1 cellular context compared by ENCODE assay signal in genomic region chr17:28733346-28733745, GRCh38.
TF ChIP-seq lines count a peak whose summit lies in the region.

No MANE protein-coding gene starts in this region.

TF ChIP-seq in K562, 482 proteins besides CTCF, POLR2A, EP300 and RAD21:
- TF ChIP-seq, protein P1, sequence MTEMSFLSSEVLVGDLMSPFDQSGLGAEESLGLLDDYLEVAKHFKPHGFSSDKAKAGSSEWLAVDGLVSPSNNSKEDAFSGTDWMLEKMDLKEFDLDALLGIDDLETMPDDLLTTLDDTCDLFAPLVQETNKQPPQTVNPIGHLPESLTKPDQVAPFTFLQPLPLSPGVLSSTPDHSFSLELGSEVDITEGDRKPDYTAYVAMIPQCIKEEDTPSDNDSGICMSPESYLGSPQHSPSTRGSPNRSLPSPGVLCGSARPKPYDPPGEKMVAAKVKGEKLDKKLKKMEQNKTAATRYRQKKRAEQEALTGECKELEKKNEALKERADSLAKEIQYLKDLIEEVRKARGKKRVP (CRISPR knock-in tag; IDR thresholded peaks at IDR 0.05): no peak
- TF ChIP-seq, protein P2, sequence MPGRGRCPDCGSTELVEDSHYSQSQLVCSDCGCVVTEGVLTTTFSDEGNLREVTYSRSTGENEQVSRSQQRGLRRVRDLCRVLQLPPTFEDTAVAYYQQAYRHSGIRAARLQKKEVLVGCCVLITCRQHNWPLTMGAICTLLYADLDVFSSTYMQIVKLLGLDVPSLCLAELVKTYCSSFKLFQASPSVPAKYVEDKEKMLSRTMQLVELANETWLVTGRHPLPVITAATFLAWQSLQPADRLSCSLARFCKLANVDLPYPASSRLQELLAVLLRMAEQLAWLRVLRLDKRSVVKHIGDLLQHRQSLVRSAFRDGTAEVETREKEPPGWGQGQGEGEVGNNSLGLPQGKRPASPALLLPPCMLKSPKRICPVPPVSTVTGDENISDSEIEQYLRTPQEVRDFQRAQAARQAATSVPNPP (IDR thresholded peaks at IDR 0.05; ENCODE audit: borderline replicate concordance, insufficient read depth, insufficient read length): no peak
- TF ChIP-seq CC2D1A (IDR thresholded peaks at IDR 0.05) (no peak), ZNF146 (CRISPR knock-in tag; IDR thresholded peaks at IDR 0.05; ENCODE audit: unreplicated experiment) (no peak), ZBTB2 (IDR thresholded peaks at IDR 0.05) (no peak)
- TF ChIP-seq, protein P3, sequence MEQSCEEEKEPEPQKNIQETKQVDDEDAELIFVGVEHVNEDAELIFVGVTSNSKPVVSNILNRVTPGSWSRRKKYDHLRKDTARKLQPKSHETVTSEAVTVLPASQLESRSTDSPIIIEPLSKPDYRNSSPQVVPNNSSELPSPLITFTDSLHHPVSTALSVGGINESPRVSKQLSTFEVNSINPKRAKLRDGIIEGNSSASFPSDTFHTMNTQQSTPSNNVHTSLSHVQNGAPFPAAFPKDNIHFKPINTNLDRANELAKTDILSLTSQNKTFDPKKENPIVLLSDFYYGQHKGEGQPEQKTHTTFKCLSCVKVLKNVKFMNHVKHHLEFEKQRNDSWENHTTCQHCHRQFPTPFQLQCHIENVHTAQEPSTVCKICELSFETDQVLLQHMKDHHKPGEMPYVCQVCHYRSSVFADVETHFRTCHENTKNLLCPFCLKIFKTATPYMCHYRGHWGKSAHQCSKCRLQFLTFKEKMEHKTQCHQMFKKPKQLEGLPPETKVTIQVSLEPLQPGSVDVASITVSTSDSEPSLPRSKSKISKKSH (CRISPR knock-in tag; IDR thresholded peaks at IDR 0.05): no peak
